In the genomic region with DNA sequence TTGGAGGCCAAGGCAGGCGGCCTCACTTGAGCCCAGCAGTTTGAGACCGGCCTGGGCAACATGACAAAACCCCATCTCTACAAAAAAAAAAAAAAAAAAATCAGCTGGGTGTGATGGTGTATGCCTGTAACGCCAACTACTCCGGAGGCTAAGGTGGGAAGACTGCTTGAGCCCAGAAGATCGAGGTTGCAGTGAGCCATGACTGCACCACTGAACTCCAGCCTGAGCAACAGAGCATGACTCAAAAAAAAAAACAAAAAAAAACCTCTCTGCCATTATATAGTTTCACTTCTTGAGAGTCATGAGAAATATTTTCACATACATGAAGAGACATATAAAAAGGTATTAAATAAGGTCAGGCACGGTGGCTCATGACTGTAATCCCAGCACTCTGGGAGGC, we compare ENCODE assay signal across 19 cellular contexts. TPM values are rescaled to one million over a fixed set of nuclear protein-coding genes. Genes with fewer than 3 reads are reported as not detected.
DNase-seq lines count a peak whose midpoint lies in the region; ATAC-seq and TF ChIP-seq lines count a peak whose summit lies in the region.
"Had no signal": no experiment of that assay in that cellular context is flagged by ENCODE, and none has a peak within 500 bp of the region (broad histone marks: within the 10 kb centered on the region; RNA-seq: fewer than 3 reads in every experiment).

No MANE protein-coding gene starts in this region.

- H3K36me3 ChIP-seq in GM06990 (ENCODE audit: control insufficient read depth, insufficient read depth, low read length): no peaks in the 10 kb centered on the region
- no peaks in the 10 kb centered on the region for H3K36me3 ChIP-seq in OCI-LY7 (ENCODE audit: insufficient read depth, low read length)
- no peaks in the 10 kb centered on the region for H3K36me3 ChIP-seq in sigmoid colon
- no peaks in the 10 kb centered on the region for H3K36me3 ChIP-seq in mammary epithelial cell (ENCODE audit: insufficient read depth, low read length)

- POLR2A ChIA-PET in OCI-LY7 (lab: Charles Lee): interaction anchor here (0.6 to 1.5 kb wide), 11 partner anchors 8 to 318 kb away, joined by 3 to 7 read pairs (median 4); a partner anchor contains a TSS

- H2AFZ ChIP-seq in OCI-LY7 (ENCODE audit: low read length) (peak overlapping the region; percentile 69; the same call in 1 of the 2 replicates), mammary epithelial cell (ENCODE audit: low read depth, low read length) (no peak overlapping the region)

- no peaks in the 10 kb centered on the region for H3K9me3 ChIP-seq in OCI-LY7 (ENCODE audit: low read length)
- H3K9me3 ChIP-seq in sigmoid colon: no peaks in the 10 kb centered on the region
- H3K9me3 ChIP-seq in mammary epithelial cell (replicated peaks; ENCODE audit: insufficient read depth, low read length): no peaks in the 10 kb centered on the region
- H3K9me3 ChIP-seq: body of pancreas had no signal

- in situ Hi-C loops in mammary epithelial cell (cut with MboI; ENCODE audit: low sequenced_read_pairs in 2 of 2): no loop called here

- H3K4me1 ChIP-seq in OCI-LY7 (ENCODE audit: insufficient read depth, low read length, poor library complexity, severe bottlenecking) (peaks cover 24% of the 10 kb centered on the region), sigmoid colon (peaks cover 0 to 3% (median under 1%) of the 10 kb centered on the region in 4 donors), mammary epithelial cell (ENCODE audit: insufficient read depth, low read length) (no peaks in the 10 kb centered on the region)
- H3K4me1 ChIP-seq: body of pancreas had no signal

- H3K27ac ChIP-seq in OCI-LY7 (ENCODE audit: low read depth, low read length, poor library complexity, severe bottlenecking) (no peak overlapping the region), sigmoid colon (no peak overlapping the region), mammary epithelial cell (ENCODE audit: insufficient read depth, low read depth, low read length) (no peak overlapping the region)
- H3K27ac ChIP-seq: body of pancreas, RWPE1 had no signal

- peak overlapping the region; percentile 45 for H3K4me2 ChIP-seq in OCI-LY7 (ENCODE audit: low read length)
- H3K4me2 ChIP-seq in mammary epithelial cell (ENCODE audit: insufficient read depth, low read depth, low read length): no peak overlapping the region

- intact Hi-C loops in OCI-LY7 (cut with micrococcal nuclease; ENCODE audit: unreplicated experiment) (loop anchor here (2.0 to 5.0 kb wide), 2 partner anchors 19 to 75 kb away; no protein-coding TSS in a partner anchor), sigmoid colon (cut with DNase I) (no loop called here), mammary epithelial cell (cut with micrococcal nuclease) (no loop called here)

- dilution Hi-C loops in mammary epithelial cell (cut with HindIII; ENCODE audit: low sequenced_read_pairs): no loop called here

- H4K20me1 ChIP-seq in OCI-LY7 (ENCODE audit: insufficient read depth, low read length) (no peaks in the 10 kb centered on the region), mammary epithelial cell (ENCODE audit: insufficient read depth, low read length) (no peaks in the 10 kb centered on the region)

- ATAC-seq in GM21367 (IDR thresholded peaks at IDR 0.05; ENCODE audit: unreplicated experiment) (peak; percentile 79), HG02885 (IDR thresholded peaks at IDR 0.05; ENCODE audit: poor library complexity, unreplicated experiment) (peak; percentile 87), GM18870 (IDR thresholded peaks at IDR 0.05; ENCODE audit: unreplicated experiment) (no peak)
- ATAC-seq: activated naive CD4-positive, alpha-beta T cell treated with anti-CD3 and anti-CD28 coated beads, Interleukin-2, amount 50 U/mL, for 72 hours; body of pancreas; right cardiac atrium had no signal

- H3K4me3 ChIP-seq in GM06990 (replicated peaks; ENCODE audit: low read depth, low read length): no peak overlapping the region
- H3K4me3 ChIP-seq in OCI-LY7 (ENCODE audit: low read depth, low read length, poor library complexity, severe bottlenecking): no peak overlapping the region
- no peak overlapping the region for H3K4me3 ChIP-seq in sigmoid colon
- no peak overlapping the region for H3K4me3 ChIP-seq in mammary epithelial cell (replicated peaks in 1 of 3; ENCODE audit: insufficient read depth in 1 of 3, low read depth in 2 of 3, low read length in 3 of 3)
- H3K4me3 ChIP-seq: body of pancreas had no signal

- no peak for TF ChIP-seq CTCF in GM06990 (IDR thresholded peaks at IDR 0.05; ENCODE audit: insufficient read depth, low read length, poor library complexity, severe bottlenecking)
- TF ChIP-seq CTCF in OCI-LY7 (conservative IDR thresholded peaks at IDR 0.05; ENCODE audit: low read length): no peak
- no peak for TF ChIP-seq CTCF in sigmoid colon (IDR thresholded peaks at IDR 0.05)
- no peak for TF ChIP-seq CTCF in mammary epithelial cell (conservative IDR thresholded peaks at IDR 0.05 in 1 of 2, IDR thresholded peaks at IDR 0.05 in 1 of 2; ENCODE audit: extremely low read depth in 1 of 2, insufficient read depth in 1 of 2, low read depth in 1 of 2, low read length in 2 of 2)

- no peak for TF ChIP-seq EP300 in sigmoid colon (IDR thresholded peaks at IDR 0.05)

- H3K9ac ChIP-seq in mammary epithelial cell (ENCODE audit: insufficient read depth, low read length): no peak overlapping the region

- H3K9me2 ChIP-seq in OCI-LY7 (ENCODE audit: insufficient read depth, low read length): no peaks in the 10 kb centered on the region

- no peaks in the 10 kb centered on the region for H3K27me3 ChIP-seq in GM06990 (replicated peaks; ENCODE audit: control insufficient read depth, insufficient read depth, low read length)
- H3K27me3 ChIP-seq in sigmoid colon: no peaks in the 10 kb centered on the region
- no peaks in the 10 kb centered on the region for H3K27me3 ChIP-seq in mammary epithelial cell (ENCODE audit: insufficient read depth, low read length)
- H3K27me3 ChIP-seq: body of pancreas had no signal

- H3K79me2 ChIP-seq in OCI-LY7 (ENCODE audit: insufficient read depth, low read depth, low read length) (no peaks in the 10 kb centered on the region), mammary epithelial cell (ENCODE audit: insufficient read depth, low read length) (no peaks in the 10 kb centered on the region)

- WGBS in sigmoid colon, 2 donors: 85 to 95% methylated on average over 6 of the region's 6 CpGs
- 100% methylated on average over 5 of the region's 6 CpGs for WGBS in mammary epithelial cell (ENCODE audit: low coverage, missing lambda C conversion rate)

- DNase-seq in GM06990 (ENCODE audit: extremely low read depth, insufficient read length) (peak; percentile 30), OCI-LY7 (ENCODE audit: low spot score) (peak; percentile 43), sigmoid colon (no peak), erythroblast (lab: John Stamatoyannopoulos, UW) (no peak), mammary epithelial cell (no peak)
- DNase-seq: ACHN; activated CD4-positive, alpha-beta T cell treated with anti-CD3 and anti-CD28 coated beads, Interleukin-2, amount 50 U/mL, for 48 hours; activated T-cell treated with anti-CD3 and anti-CD28 coated beads, Interleukin-2, amount 50 U/mL, for 24 hours; body of pancreas; H9; NCI-H1417; right cardiac atrium had no signal

- CTCF ChIA-PET in OCI-LY7 (lab: Charles Lee; ENCODE audit: unreplicated experiment): interaction anchor here (1.6 kb wide), 1 partner anchor 148 kb away, joined by 3 read pairs; no protein-coding TSS in a partner anchor
- CTCF ChIA-PET in mammary epithelial cell (lab: Charles Lee; ENCODE audit: low non-redundant PET): no interaction called here

- TF ChIP-seq POLR2A in sigmoid colon (IDR thresholded peaks at IDR 0.05) (no peak), erythroblast (IDR thresholded peaks at IDR 0.05; ENCODE audit: low read length) (no peak)

- BruUV-seq in OCI-LY7 (replicated peaks; lab: Mats Ljungman, UMichigan): no TSS peak
- BruUV-seq in mammary epithelial cell (replicated peaks; lab: Mats Ljungman, UMichigan): no TSS peak

RNA-seq across cellular contexts. Expression of a gene that starts 45.9 kb away (rescaled TPM):
- not detected in 2 replicates for total RNA-seq in OCI-LY7 (2014; rRNA removed; shearing (Covaris generic))
- total RNA-seq in OCI-LY7 (2022) (not detected in 2 replicates), sigmoid colon (1 to 10 TPM; 3.7 to 7.1 (median 6.1) TPM), mammary epithelial cell (not detected)
- polyA plus RNA-seq in sigmoid colon (10 to 100 TPM in 2 of 3 donors, under 1 TPM in 1; 0.69 to 13.2 (median 10.6) TPM), mammary epithelial cell (not detected)
- polyA minus RNA-seq in mammary epithelial cell: not detected
- total RNA-seq: activated naive CD4-positive, alpha-beta T cell treated with anti-CD3 and anti-CD28 coated beads, Interleukin-2, amount 50 U/mL, for 72 hours; dermis microvascular lymphatic vessel endothelial cell; glomerular endothelial cell had no signal

Comparison
In these comparisons a context has a peak if more than half of its experiments do, and no peak if none do; other contexts are left out.
1. DNase-seq: peak in GM06990 (single experiment) and OCI-LY7 (single experiment); none in sigmoid colon (single experiment), erythroblast (0 of 2) and mammary epithelial cell (single experiment).
2. RNA of a gene that starts 45.9 kb away (total RNA-seq): 3.7 to 7.1 TPM in sigmoid colon; not detected in OCI-LY7 and not detected in mammary epithelial cell; every median in the first group is over 4 times any median in the second.